ENCODE assay signal across 11 cellular contexts in genomic region chr4:57064811-57065711, GRCh38. TPM values are rescaled to one million over a fixed set of nuclear protein-coding genes. Genes with fewer than 3 reads are reported as not detected.
DNase-seq lines count a peak whose midpoint lies in the region; ATAC-seq and TF ChIP-seq lines count a peak whose summit lies in the region.
"Had no signal": no experiment of that assay in that cellular context is flagged by ENCODE, and none has a peak within 500 bp of the region (broad histone marks: within the 10 kb centered on the region; RNA-seq: fewer than 3 reads in every experiment).

No MANE protein-coding gene starts in this region.

- no peak for TF ChIP-seq CTCF in CD8-positive, alpha-beta T cell (IDR thresholded peaks at IDR 0.05)

- H3K9me3 Mint-ChIP-seq in CD8-positive, alpha-beta T cell, result no peaks in the 10 kb centered on the region

- no peaks in the 10 kb centered on the region for H3K27me3 ChIP-seq in skeletal muscle satellite cell (ENCODE audit: control insufficient read depth, insufficient read depth, low read length)
- no peaks in the 10 kb centered on the region for H3K27me3 ChIP-seq in CD8-positive, alpha-beta T cell (ENCODE audit: insufficient read depth, low read length)

- H3K27me3 Mint-ChIP-seq in CD8-positive, alpha-beta T cell (ENCODE audit: low read depth), result no peaks in the 10 kb centered on the region

- peak; percentile 100 for DNase-seq in EH (ENCODE audit: low read depth)
- peak; percentile 86 for DNase-seq in amniotic epithelial cell (ENCODE audit: low read depth)
- peak; percentile 82 for DNase-seq in left ventricle myocardium superior
- DNase-seq in CD8-positive, alpha-beta T cell, result no peak
- no peak for DNase-seq in head of caudate nucleus
- DNase-seq: activated effector memory CD4-positive, alpha-beta T cell treated with Interleukin-2 at 50 U/mL for 16 hours; GF-D8 had no signal

- intact Hi-C loops in left ventricle myocardium superior (cut with micrococcal nuclease), result no loop called here
- intact Hi-C loops in CD8-positive, alpha-beta T cell (cut with DNase I, micrococcal nuclease), result no loop called here
- intact Hi-C loops in head of caudate nucleus (cut with DNase I), result no loop called here

- POLR2A ChIA-PET in CD8-positive, alpha-beta T cell (lab: Charles Lee), result no interaction called here

- CTCF ChIA-PET in CD8-positive, alpha-beta T cell (lab: Charles Lee), result no interaction called here

- peak overlapping the region; percentile 71 for H3K4me2 ChIP-seq in skeletal muscle satellite cell (ENCODE audit: low read length)

- H3K4me1 Mint-ChIP-seq in CD8-positive, alpha-beta T cell (ENCODE audit: low read depth), result no peaks in the 10 kb centered on the region

- ATAC-seq in left ventricle myocardium superior, result peak; percentile 87
- ATAC-seq in HG02759 (IDR thresholded peaks at IDR 0.05; ENCODE audit: unreplicated experiment), result no peak
- no peak for ATAC-seq in CD8-positive, alpha-beta T cell
- ATAC-seq in GM18502 (IDR thresholded peaks at IDR 0.05; ENCODE audit: poor library complexity, unreplicated experiment), result no peak
- ATAC-seq: HCT116 had no signal

- peaks cover 66% of the 10 kb centered on the region for H3K4me1 ChIP-seq in skeletal muscle satellite cell (ENCODE audit: control insufficient read depth, insufficient read depth, low read length)
- no peaks in the 10 kb centered on the region for H3K4me1 ChIP-seq in CD8-positive, alpha-beta T cell (ENCODE audit: insufficient read depth, low read length)

- H3K27ac Mint-ChIP-seq in CD8-positive, alpha-beta T cell, result no peak overlapping the region

- no peak overlapping the region for H3K4me3 Mint-ChIP-seq in CD8-positive, alpha-beta T cell

- peak overlapping the region; percentile 48 for H3K4me3 ChIP-seq in skeletal muscle satellite cell (ENCODE audit: low read length)
- no peak overlapping the region for H3K4me3 ChIP-seq in CD8-positive, alpha-beta T cell (ENCODE audit: low read depth, low read length)

- H3K9ac ChIP-seq in skeletal muscle satellite cell (ENCODE audit: low read depth, low read length), result peak overlapping the region; percentile 41

- no peaks in the 10 kb centered on the region for H3K36me3 ChIP-seq in skeletal muscle satellite cell (ENCODE audit: insufficient read depth, low read length)
- H3K36me3 ChIP-seq in CD8-positive, alpha-beta T cell (ENCODE audit: insufficient read depth, low read length), result no peaks in the 10 kb centered on the region

- H3K27ac ChIP-seq in CD8-positive, alpha-beta T cell (ENCODE audit: low read depth, low read length), result no peak overlapping the region

- H3K9me3 ChIP-seq in skeletal muscle satellite cell (replicated peaks; ENCODE audit: low read length), result no peaks in the 10 kb centered on the region
- H3K9me3 ChIP-seq in CD8-positive, alpha-beta T cell (ENCODE audit: low read length), result no peaks in the 10 kb centered on the region

- no peaks in the 10 kb centered on the region for H3K36me3 Mint-ChIP-seq in CD8-positive, alpha-beta T cell

RNA-seq across cellular contexts. Expression of gene IGFBP7, which starts 45.1 kb away (rescaled TPM):
- 723 TPM for total RNA-seq in left ventricle myocardium superior
- total RNA-seq in skeletal muscle satellite cell (2012; rRNA removed), result 29.9 and 36.7 TPM in 2 replicates
- not detected for total RNA-seq in CD8-positive, alpha-beta T cell

Comparison
In these comparisons a context has a peak if more than half of its experiments do, and no peak if none do; other contexts are left out.
1. DNase-seq: peak in EH (single experiment), amniotic epithelial cell (single experiment) and left ventricle myocardium superior (single experiment); none in CD8-positive, alpha-beta T cell (0 of 7) and head of caudate nucleus (0 of 42).
2. RNA of gene IGFBP7, which starts 45.1 kb away (total RNA-seq): 723 TPM in left ventricle myocardium superior (single experiment); not detected in CD8-positive, alpha-beta T cell; every median in the first group is over 100 times any median in the second.